15 cellular contexts compared by ENCODE assay signal in the genomic region with DNA sequence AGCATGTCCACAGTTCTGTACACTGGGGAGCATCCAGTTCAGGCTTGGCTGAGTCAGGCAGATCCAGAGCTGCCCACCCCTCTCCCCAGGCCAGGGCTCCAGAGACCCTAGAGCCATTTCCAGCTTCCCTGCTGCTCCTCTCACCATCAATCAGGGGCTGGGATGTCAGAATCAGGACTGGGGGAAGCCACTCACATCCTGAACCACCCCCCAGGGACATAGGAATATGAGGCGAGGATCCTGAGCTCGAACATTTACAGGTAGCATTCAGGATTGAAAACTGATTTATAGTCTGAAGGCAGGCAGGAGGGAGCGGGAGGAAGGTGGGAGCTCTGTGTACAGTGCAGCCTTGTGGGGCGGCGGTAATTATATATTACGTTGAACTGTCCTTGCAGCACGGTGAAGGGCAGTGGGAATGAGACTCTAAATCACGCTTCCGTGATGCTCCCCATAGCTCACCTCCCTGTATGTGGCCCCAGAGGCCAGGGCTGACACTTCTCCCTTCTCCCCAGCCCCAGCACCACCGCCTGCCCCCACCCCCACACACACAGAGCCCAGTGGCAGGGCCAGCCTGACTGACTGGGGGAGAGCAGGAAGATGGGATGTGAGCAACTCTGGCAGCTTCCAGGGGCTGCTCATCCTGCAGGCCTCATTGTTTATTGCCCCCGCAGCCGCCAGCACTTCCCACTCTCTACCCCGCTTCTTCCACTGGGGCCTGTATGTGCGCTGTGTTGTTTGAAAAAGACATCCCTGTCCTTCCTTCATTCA.
"Had no signal": no experiment of that assay in that cellular context is flagged by ENCODE, and none has a peak within 500 bp of the region (broad histone marks: within the 10 kb centered on the region; RNA-seq: fewer than 3 reads in every experiment).

No MANE protein-coding gene starts in this region.

- H3K4me1 ChIP-seq: breast epithelium, upper lobe of right lung had no signal

- H3K27ac Mint-ChIP-seq: immature natural killer cell; natural killer cell; stimulated activated naive CD8-positive, alpha-beta T cell treated with anti-CD3 and anti-CD28 coated beads, Interleukin-15, Interleukin-2, amounts not matched to agents 100 ng/mL and 50 ng/mL, for 24 hours had no signal

- H3K36me3 Mint-ChIP-seq: activated naive CD8-positive, alpha-beta T cell; natural killer cell had no signal

- H3K27me3 ChIP-seq: breast epithelium, dorsolateral prefrontal cortex, ovary, upper lobe of right lung had no signal

- DNase-seq: activated CD4-positive, alpha-beta T cell treated with anti-CD3 and anti-CD28 coated beads, Interleukin-2, amount 50 U/mL, for 4 hours; activated T-cell treated with anti-CD3 and anti-CD28 coated beads, Interleukin-2, amount 50 U/mL, for 1 hour; dorsolateral prefrontal cortex; immature natural killer cell; left cardiac atrium; mammary epithelial cell; natural killer cell; ovary; stimulated activated CD4-positive, alpha-beta T cell treated with anti-CD3 and anti-CD28 coated beads, Interleukin-4, amount 100 ng/mL, for 1 hour; stimulated activated CD8-positive, alpha-beta memory T cell treated with anti-CD3 and anti-CD28 coated beads, Interleukin-4, amount 100 ng/mL, for 48 hours; T-helper 2 cell; upper lobe of right lung had no signal

- H3K36me3 ChIP-seq: breast epithelium, ovary, upper lobe of right lung had no signal

- H3K4me3 Mint-ChIP-seq: activated naive CD8-positive, alpha-beta T cell; immature natural killer cell; natural killer cell; stimulated activated naive CD8-positive, alpha-beta T cell treated with anti-CD3 and anti-CD28 coated beads, Interleukin-15, Interleukin-2, amounts not matched to agents 100 ng/mL and 50 ng/mL, for 24 hours had no signal

- H3K4me3 ChIP-seq: breast epithelium, dorsolateral prefrontal cortex, ovary, upper lobe of right lung had no signal

- H3K9me3 Mint-ChIP-seq: natural killer cell; stimulated activated naive CD8-positive, alpha-beta T cell treated with anti-CD3 and anti-CD28 coated beads, Interleukin-15, Interleukin-2, amounts not matched to agents 100 ng/mL and 50 ng/mL, for 24 hours had no signal

- H3K27ac ChIP-seq: breast epithelium, ovary, upper lobe of right lung had no signal

- H3K9me3 ChIP-seq: breast epithelium, ovary, upper lobe of right lung had no signal
